Comparison of ENCODE assay signal across 8 cellular contexts in the genomic region with DNA sequence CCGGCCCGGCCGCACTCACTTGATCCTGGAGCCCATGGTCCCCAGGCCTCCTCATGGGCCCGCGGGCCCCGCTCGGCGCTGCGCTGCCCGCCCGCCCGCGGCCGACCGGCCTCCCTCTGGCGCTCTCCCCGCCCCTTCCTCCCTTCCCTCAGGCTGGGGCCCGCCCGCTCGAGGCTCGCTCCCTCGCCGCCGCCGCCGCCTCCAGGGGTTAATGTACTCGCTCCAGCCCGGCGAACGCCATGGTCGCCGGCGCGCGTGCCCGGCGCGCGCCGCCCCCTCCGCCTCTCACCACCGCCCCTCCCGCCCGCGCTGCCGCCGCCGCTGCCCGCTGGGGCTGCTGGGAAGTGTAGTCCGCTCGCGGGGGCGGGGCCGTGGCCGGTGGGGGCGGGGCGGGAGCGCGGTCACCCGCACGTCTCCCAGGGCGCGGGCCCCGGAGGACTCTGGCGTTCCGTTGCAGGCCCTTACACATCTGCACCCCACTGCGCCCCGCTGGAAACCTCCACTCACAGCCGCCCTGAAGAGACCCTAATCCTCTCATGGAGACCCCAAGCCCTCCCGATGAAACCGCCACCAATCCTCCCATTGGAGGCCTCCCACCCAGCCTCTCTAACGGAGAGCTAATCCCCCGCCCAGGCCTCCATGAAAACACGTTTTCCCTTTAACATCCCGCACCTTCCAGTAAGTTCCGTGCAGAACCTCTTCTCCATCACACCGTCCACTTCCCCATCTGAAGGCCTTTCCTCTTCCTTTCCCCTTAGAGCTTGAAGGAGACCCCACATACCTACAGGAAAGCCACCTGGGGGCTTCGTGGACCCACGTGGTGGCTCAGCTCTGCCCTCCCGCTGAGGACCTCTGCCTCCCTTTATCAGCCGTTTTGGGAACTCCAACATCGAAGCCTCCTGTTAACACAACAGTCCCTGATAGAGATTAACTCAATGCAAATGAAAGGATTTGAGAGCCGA. TPM values are rescaled to one million over a fixed set of nuclear protein-coding genes. Genes with fewer than 3 reads are reported as not detected.
DNase-seq lines count a peak whose midpoint lies in the region; TF ChIP-seq lines count a peak whose summit lies in the region.

A gene with protein sequence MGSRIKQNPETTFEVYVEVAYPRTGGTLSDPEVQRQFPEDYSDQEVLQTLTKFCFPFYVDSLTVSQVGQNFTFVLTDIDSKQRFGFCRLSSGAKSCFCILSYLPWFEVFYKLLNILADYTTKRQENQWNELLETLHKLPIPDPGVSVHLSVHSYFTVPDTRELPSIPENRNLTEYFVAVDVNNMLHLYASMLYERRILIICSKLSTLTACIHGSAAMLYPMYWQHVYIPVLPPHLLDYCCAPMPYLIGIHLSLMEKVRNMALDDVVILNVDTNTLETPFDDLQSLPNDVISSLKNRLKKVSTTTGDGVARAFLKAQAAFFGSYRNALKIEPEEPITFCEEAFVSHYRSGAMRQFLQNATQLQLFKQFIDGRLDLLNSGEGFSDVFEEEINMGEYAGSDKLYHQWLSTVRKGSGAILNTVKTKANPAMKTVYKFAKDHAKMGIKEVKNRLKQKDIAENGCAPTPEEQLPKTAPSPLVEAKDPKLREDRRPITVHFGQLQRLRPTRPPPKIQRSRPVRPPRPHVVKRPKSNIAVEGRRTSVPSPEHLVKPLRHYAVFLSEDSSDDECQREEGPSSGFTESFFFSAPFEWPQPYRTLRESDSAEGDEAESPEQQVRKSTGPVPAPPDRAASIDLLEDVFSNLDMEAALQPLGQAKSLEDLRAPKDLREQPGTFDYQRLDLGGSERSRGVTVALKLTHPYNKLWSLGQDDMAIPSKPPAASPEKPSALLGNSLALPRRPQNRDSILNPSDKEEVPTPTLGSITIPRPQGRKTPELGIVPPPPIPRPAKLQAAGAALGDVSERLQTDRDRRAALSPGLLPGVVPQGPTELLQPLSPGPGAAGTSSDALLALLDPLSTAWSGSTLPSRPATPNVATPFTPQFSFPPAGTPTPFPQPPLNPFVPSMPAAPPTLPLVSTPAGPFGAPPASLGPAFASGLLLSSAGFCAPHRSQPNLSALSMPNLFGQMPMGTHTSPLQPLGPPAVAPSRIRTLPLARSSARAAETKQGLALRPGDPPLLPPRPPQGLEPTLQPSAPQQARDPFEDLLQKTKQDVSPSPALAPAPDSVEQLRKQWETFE (minus strand): TSS at position 257 of the 962 bp plus-strand sequence. CDS start 221 bp downstream, at position 36.

- H3K9ac ChIP-seq in ES-I3 (ENCODE audit: low read depth, low read length) (peak within 1 kb of the TSS; percentile 55), MM.1S (ENCODE audit: low read length) (peak within 1 kb of the TSS; percentile 57), SK-N-MC (ENCODE audit: insufficient read length) (peak within 1 kb of the TSS; percentile 37)

- H3K9me3 ChIP-seq in ES-I3 (ENCODE audit: control insufficient read depth, insufficient read depth, low read length): no peaks in the 10 kb centered on the region
- no peaks in the 10 kb centered on the region for H3K9me3 ChIP-seq in HAP-1
- no peaks in the 10 kb centered on the region for H3K9me3 ChIP-seq in MM.1S (replicated peaks; ENCODE audit: insufficient read depth, low read length)
- H3K9me3 ChIP-seq in SK-N-MC (ENCODE audit: low read depth, low read length): no peaks in the 10 kb centered on the region
- H3K9me3 ChIP-seq in suprapubic skin: no peaks in the 10 kb centered on the region

- in situ Hi-C loops in HAP-1 (cut with MboI; ENCODE audit: low sequenced_read_pairs): no loop called here

- H3K79me2 ChIP-seq in MM.1S (ENCODE audit: low read length): peaks cover 38% of the 10 kb centered on the region

- H3K4me3 ChIP-seq in HAP-1: peak within 1 kb of the TSS; percentile 47
- peak within 1 kb of the TSS; percentile 71 for H3K4me3 ChIP-seq in MM.1S (ENCODE audit: low read length)
- H3K4me3 ChIP-seq in SK-N-MC: peak within 1 kb of the TSS; percentile 78
- peak within 1 kb of the TSS; percentile 75 for H3K4me3 ChIP-seq in suprapubic skin

- H3K27ac Mint-ChIP-seq in activated naive CD4-positive, alpha-beta T cell treated with anti-CD3 and anti-CD28 coated beads, Interleukin-2, amount 10 ng/mL, durations not matched to agents 7 days and 5 days: peak within 1 kb of the TSS; percentile 88

- H3K27ac ChIP-seq in MM.1S (ENCODE audit: low read length) (peak within 1 kb of the TSS; percentile 8; the same call in 1 of the 2 replicates), SK-N-MC (no peak within 1 kb of the TSS), suprapubic skin (peak within 1 kb of the TSS; percentile 61)

- H3K36me3 Mint-ChIP-seq in activated naive CD4-positive, alpha-beta T cell treated with anti-CD3 and anti-CD28 coated beads, Interleukin-2, amount 10 ng/mL, durations not matched to agents 7 days and 5 days: peaks cover 6% of the 10 kb centered on the region

- peaks cover 38% of the 10 kb centered on the region for H3K27me3 Mint-ChIP-seq in activated naive CD4-positive, alpha-beta T cell treated with anti-CD3 and anti-CD28 coated beads, Interleukin-2, amount 10 ng/mL, durations not matched to agents 7 days and 5 days

- no peaks in the 10 kb centered on the region for H3K9me3 Mint-ChIP-seq in activated naive CD4-positive, alpha-beta T cell treated with anti-CD3 and anti-CD28 coated beads, Interleukin-2, amount 10 ng/mL, durations not matched to agents 7 days and 5 days

- H3K4me2 ChIP-seq in MM.1S (ENCODE audit: low read depth, low read length): peak within 1 kb of the TSS; percentile 81

- peak within 1 kb of the TSS; percentile 96 for H2AFZ ChIP-seq in MM.1S (ENCODE audit: low read length)

- H3K36me3 ChIP-seq in ES-I3 (ENCODE audit: insufficient read depth, low read length) (no peaks in the 10 kb centered on the region), HAP-1 (replicated peaks) (no peaks in the 10 kb centered on the region), MM.1S (replicated peaks; ENCODE audit: insufficient read depth, low read length) (no peaks in the 10 kb centered on the region), SK-N-MC (ENCODE audit: insufficient read depth, low read length) (no peaks in the 10 kb centered on the region), suprapubic skin (no peaks in the 10 kb centered on the region)

- TF ChIP-seq CTCF in MM.1S (IDR thresholded peaks at IDR 0.05; ENCODE audit: low read length) (no peak), suprapubic skin (IDR thresholded peaks at IDR 0.05) (no peak)

- H4K20me1 ChIP-seq in MM.1S (ENCODE audit: insufficient read depth, low read length): no peaks in the 10 kb centered on the region; the same call in 1 of the 2 replicates

- CTCF ChIA-PET in activated naive CD4-positive, alpha-beta T cell treated with anti-CD3 and anti-CD28 coated beads, Interleukin-2, amount 10 ng/mL, durations not matched to agents 7 days and 5 days (lab: Charles Lee): interaction anchor here (0.9 kb wide), 1 partner anchor 110 kb away, joined by 3 read pairs; no protein-coding TSS in a partner anchor

- H3K4me3 Mint-ChIP-seq in activated naive CD4-positive, alpha-beta T cell treated with anti-CD3 and anti-CD28 coated beads, Interleukin-2, amount 10 ng/mL, durations not matched to agents 7 days and 5 days: peak within 1 kb of the TSS; percentile 86

- peaks cover 18% of the 10 kb centered on the region for H3F3A ChIP-seq in MM.1S (ENCODE audit: insufficient read depth, low read length)

- peak in 1 of 2 donors; percentile 43 for TF ChIP-seq POLR2A in suprapubic skin (IDR thresholded peaks at IDR 0.05)

- no peaks in the 10 kb centered on the region for H3K9me2 ChIP-seq in MM.1S (replicated peaks; ENCODE audit: insufficient read depth, low read length)

- H3K4me1 ChIP-seq in ES-I3 (ENCODE audit: insufficient read depth, low read length) (peaks cover 20% of the 10 kb centered on the region), HAP-1 (peaks cover 26% of the 10 kb centered on the region), MM.1S (ENCODE audit: low read length) (peaks cover 24% of the 10 kb centered on the region), suprapubic skin (peaks cover 22% of the 10 kb centered on the region)

- DNase-seq in HAP-1 (ENCODE audit: low spot score in 2 of 2) (peak; percentile 75 to 96), MM.1S (peak; percentile 92), SK-N-MC (ENCODE audit: low read depth, low spot score) (no peak), globus pallidus (ENCODE audit: low spot score) (peak; percentile 85), occipital lobe (lab: John Stamatoyannopoulos, UW) (peak; percentile 89), suprapubic skin (ENCODE audit: low spot score in 2 of 2) (peak; percentile 91 to 92)
- peak; percentile 93 for DNase-seq in activated naive CD4-positive, alpha-beta T cell treated with anti-CD3 and anti-CD28 coated beads, Interleukin-2, amount 10 ng/mL, durations not matched to agents 7 days and 5 days

- H3K27me3 ChIP-seq in HAP-1 (ENCODE audit: low read depth) (no peaks in the 10 kb centered on the region), MM.1S (replicated peaks; ENCODE audit: insufficient read depth, low read length) (no peaks in the 10 kb centered on the region; the same call in 1 of the 2 replicates), suprapubic skin (no peaks in the 10 kb centered on the region)

- H3K4me1 Mint-ChIP-seq in activated naive CD4-positive, alpha-beta T cell treated with anti-CD3 and anti-CD28 coated beads, Interleukin-2, amount 10 ng/mL, durations not matched to agents 7 days and 5 days: peaks cover 42% of the 10 kb centered on the region

- TF ChIP-seq EP300 in suprapubic skin (IDR thresholded peaks at IDR 0.05): no peak

- WGBS in suprapubic skin: 32% methylated on average over 19 of the region's 83 CpGs

RNA-seq across cellular contexts. Expression of the gene that starts here (rescaled TPM):
- total RNA-seq in occipital lobe (37.3 TPM), suprapubic skin (10 to 100 TPM; 15.8 to 33.5 (median 23.9) TPM)
